ENCODE assay signal across 17 cellular contexts in the genomic region with DNA sequence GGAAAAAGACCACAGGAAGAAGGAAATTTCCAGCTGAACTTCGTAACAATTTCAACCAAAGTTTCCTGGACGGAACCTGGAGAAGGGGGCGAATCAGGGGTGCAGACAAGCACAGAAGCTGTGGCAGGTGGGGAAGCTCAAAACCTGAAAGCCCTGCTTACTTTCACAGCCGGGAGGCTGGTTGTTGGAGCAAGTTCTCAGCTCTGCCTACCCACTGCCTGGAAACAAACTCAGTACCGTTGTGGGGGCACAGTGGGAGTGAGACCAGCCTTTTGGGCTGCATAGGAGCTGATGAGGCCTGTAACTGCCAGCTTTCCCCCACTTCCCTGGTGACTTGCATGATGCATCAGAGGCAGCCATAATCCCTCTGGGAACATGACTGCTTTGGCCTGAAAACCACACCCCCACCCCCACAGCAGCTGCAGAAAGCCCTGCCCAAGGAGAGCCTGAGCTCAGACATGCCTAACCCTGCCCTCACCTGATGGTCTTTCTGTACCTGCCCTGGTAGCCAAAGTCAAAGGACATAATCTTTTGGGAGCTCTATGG.
DNase-seq lines count a peak whose midpoint lies in the region; ATAC-seq and TF ChIP-seq lines count a peak whose summit lies in the region.
"Had no signal": no experiment of that assay in that cellular context is flagged by ENCODE, and none has a peak within 500 bp of the region (broad histone marks: within the 10 kb centered on the region; RNA-seq: fewer than 3 reads in every experiment).

No MANE protein-coding gene starts in this region.

- intact Hi-C loops in mammary epithelial cell (cut with micrococcal nuclease): no loop called here

- H3K23ac ChIP-seq in mesenchymal stem cell (ENCODE audit: low read length in 2 of 2): no peak overlapping the region

- no peak overlapping the region for H4K91ac ChIP-seq in mesenchymal stem cell (ENCODE audit: low read length)

- peak overlapping the region; percentile 62; the same call in 1 of the 2 replicates for H3K27ac ChIP-seq in DND-41 (ENCODE audit: low read length)
- no peak overlapping the region for H3K27ac ChIP-seq in mammary epithelial cell (ENCODE audit: insufficient read depth, low read depth, low read length)
- no peak overlapping the region for H3K27ac ChIP-seq in mesenchymal stem cell (ENCODE audit: low read length, poor library complexity, severe bottlenecking)
- H3K27ac ChIP-seq: psoas muscle had no signal

- DNase-seq in DND-41 (peak; percentile 39), HT1080 (ENCODE audit: low read depth) (peak; percentile 26), mammary epithelial cell (peak; percentile 77), mesenchymal stem cell (peak; percentile 4), NCI-H1092 (lab: John Stamatoyannopoulos, UW) (no peak), NCI-H2196 treated with DMSO at 0.1 percent for 48 hours (lab: John Stamatoyannopoulos, UW; ENCODE audit: unreplicated experiment) (no peak), GM20000 (ENCODE audit: low spot score) (no peak), ecto neural progenitor cell (ENCODE audit: low spot score) (no peak)
- DNase-seq: activated CD4-positive, alpha-beta T cell treated with anti-CD3 and anti-CD28 coated beads, Interleukin-2, amount 10 ng/mL, durations not matched to agents 7 days and 5 days; activated T-cell treated with anti-CD3 and anti-CD28 coated beads for 4 hours; C1 segment of cervical spinal cord; foreskin melanocyte; naive B cell; NCI-H2227 treated with DMSO at 0.1 percent for 48 hours; psoas muscle; SHP77 had no signal

- no peaks in the 10 kb centered on the region for H4K20me1 ChIP-seq in DND-41 (ENCODE audit: insufficient read depth, low read length)
- no peaks in the 10 kb centered on the region for H4K20me1 ChIP-seq in mammary epithelial cell (ENCODE audit: insufficient read depth, low read length)

- peak; percentile 64 for ATAC-seq in DND-41 (ENCODE audit: insufficient read depth, low read depth)
- ATAC-seq: activated naive CD4-positive, alpha-beta T cell treated with anti-CD3 and anti-CD28 coated beads, Interleukin-2, amount 50 U/mL, for 72 hours; psoas muscle had no signal

- H3K4ac ChIP-seq in mesenchymal stem cell (ENCODE audit: low read depth in 1 of 2, low read length in 2 of 2): no peak overlapping the region

- H3K4me3 ChIP-seq in DND-41 (ENCODE audit: low read depth in 1 of 2, low read length in 2 of 2) (no peak overlapping the region), mammary epithelial cell (replicated peaks in 1 of 3; ENCODE audit: insufficient read depth in 1 of 3, low read depth in 2 of 3, low read length in 3 of 3) (no peak overlapping the region), mesenchymal stem cell (ENCODE audit: insufficient read depth in 1 of 2, low read depth in 1 of 2, low read length in 2 of 2) (no peak overlapping the region)
- H3K4me3 ChIP-seq: psoas muscle had no signal

- 100% methylated on average over 3 of the region's 5 CpGs for WGBS in mammary epithelial cell (ENCODE audit: low coverage, missing lambda C conversion rate)
- whole genome bisulfite sequencing in mesenchymal stem cell: 93% methylated on average over 5 of the region's 5 CpGs

- BruUV-seq in mammary epithelial cell (replicated peaks; lab: Mats Ljungman, UMichigan): no TSS peak

- H2BK120ac ChIP-seq in mesenchymal stem cell (ENCODE audit: low read depth, low read length): peak overlapping the region; percentile 49

- H2BK12ac ChIP-seq in mesenchymal stem cell (ENCODE audit: low read length in 2 of 2): no peak overlapping the region

- H3K9me3 ChIP-seq in DND-41 (ENCODE audit: insufficient read depth, low read length, severe bottlenecking): no peaks in the 10 kb centered on the region
- H3K9me3 ChIP-seq in mammary epithelial cell (replicated peaks; ENCODE audit: insufficient read depth, low read length): no peaks in the 10 kb centered on the region
- no peaks in the 10 kb centered on the region for H3K9me3 ChIP-seq in mesenchymal stem cell (ENCODE audit: control insufficient read depth, low read length)
- H3K9me3 ChIP-seq: psoas muscle had no signal

- H3K79me2 ChIP-seq in DND-41 (ENCODE audit: insufficient read depth, low read length) (no peaks in the 10 kb centered on the region), mammary epithelial cell (ENCODE audit: insufficient read depth, low read length) (no peaks in the 10 kb centered on the region)

- no peak overlapping the region for H2BK15ac ChIP-seq in mesenchymal stem cell (ENCODE audit: low read depth, poor library complexity, severe bottlenecking)

- TF ChIP-seq CTCF in DND-41 (IDR thresholded peaks at IDR 0.05; ENCODE audit: borderline replicate concordance, extremely low read depth, low read length, poor library complexity, severe bottlenecking): no peak
- TF ChIP-seq CTCF in mammary epithelial cell (conservative IDR thresholded peaks at IDR 0.05 in 1 of 2, IDR thresholded peaks at IDR 0.05 in 1 of 2; ENCODE audit: extremely low read depth in 1 of 2, insufficient read depth in 1 of 2, low read depth in 1 of 2, low read length in 2 of 2): no peak
- no peak for TF ChIP-seq CTCF in GM20000 (IDR thresholded peaks at IDR 0.05; ENCODE audit: extremely low read depth, missing control alignments)

- dilution Hi-C loops in mammary epithelial cell (cut with HindIII; ENCODE audit: low sequenced_read_pairs): no loop called here

- H3K27me3 ChIP-seq in DND-41 (ENCODE audit: insufficient read depth, low read length, poor library complexity) (no peaks in the 10 kb centered on the region), mammary epithelial cell (ENCODE audit: insufficient read depth, low read length) (no peaks in the 10 kb centered on the region), mesenchymal stem cell (ENCODE audit: control insufficient read depth in 1 of 2, insufficient read depth in 1 of 2, low read length in 2 of 2) (no peaks in the 10 kb centered on the region)

- H4K8ac ChIP-seq in mesenchymal stem cell (ENCODE audit: low read length): peak overlapping the region; percentile 19

- in situ Hi-C loops in mammary epithelial cell (cut with MboI; ENCODE audit: low sequenced_read_pairs in 2 of 2): no loop called here

- no peak overlapping the region for H3K18ac ChIP-seq in mesenchymal stem cell (ENCODE audit: low read depth in 1 of 2, low read length in 2 of 2)

- no peak overlapping the region for H2BK5ac ChIP-seq in mesenchymal stem cell (ENCODE audit: low read depth, low read length, poor library complexity, severe bottlenecking)

- H3K4me1 ChIP-seq in DND-41 (ENCODE audit: insufficient read depth, low read length): peaks cover 12% of the 10 kb centered on the region
- H3K4me1 ChIP-seq in mammary epithelial cell (ENCODE audit: insufficient read depth, low read length): peaks cover 15% of the 10 kb centered on the region
- H3K4me1 ChIP-seq in mesenchymal stem cell (ENCODE audit: control insufficient read depth, insufficient read depth, low read depth, low read length): no peaks in the 10 kb centered on the region
- H3K4me1 ChIP-seq: psoas muscle had no signal

- H3K14ac ChIP-seq in mesenchymal stem cell (ENCODE audit: low read length in 2 of 2): no peak overlapping the region

- CTCF ChIA-PET in mammary epithelial cell (lab: Charles Lee; ENCODE audit: low non-redundant PET): no interaction called here

- H3K36me3 ChIP-seq in DND-41 (ENCODE audit: insufficient read depth, low read length): no peaks in the 10 kb centered on the region
- H3K36me3 ChIP-seq in mammary epithelial cell (ENCODE audit: insufficient read depth, low read length): no peaks in the 10 kb centered on the region
- H3K36me3 ChIP-seq in mesenchymal stem cell (ENCODE audit: control insufficient read depth in 1 of 2, insufficient read depth in 2 of 2, low read depth in 1 of 2, low read length in 2 of 2): no peaks in the 10 kb centered on the region

- H2AK5ac ChIP-seq in mesenchymal stem cell (ENCODE audit: low read length, severe bottlenecking): no peak overlapping the region

- H3K4me2 ChIP-seq in DND-41 (ENCODE audit: insufficient read depth, low read length): no peak overlapping the region
- H3K4me2 ChIP-seq in mammary epithelial cell (ENCODE audit: insufficient read depth, low read depth, low read length): peak overlapping the region; percentile 1
- no peak overlapping the region for H3K4me2 ChIP-seq in mesenchymal stem cell (ENCODE audit: low read length, poor library complexity, severe bottlenecking)

- no peak overlapping the region for H3K9ac ChIP-seq in DND-41 (ENCODE audit: low read depth, low read length)
- H3K9ac ChIP-seq in mammary epithelial cell (ENCODE audit: insufficient read depth, low read length): no peak overlapping the region
- H3K9ac ChIP-seq in mesenchymal stem cell (ENCODE audit: low read length): no peak overlapping the region

- H2AFZ ChIP-seq in DND-41 (ENCODE audit: low read depth, low read length) (peak overlapping the region; percentile 65), mammary epithelial cell (ENCODE audit: low read depth, low read length) (peak overlapping the region; percentile 85), mesenchymal stem cell (ENCODE audit: low read depth, low read length) (no peak overlapping the region)

- no peaks in the 10 kb centered on the region for H3K79me1 ChIP-seq in mesenchymal stem cell (replicated peaks; ENCODE audit: low read length, poor library complexity, severe bottlenecking)

Comparison
In these comparisons a context has a peak if more than half of its experiments do, and no peak if none do; other contexts are left out.
1. DNase-seq: peak in DND-41 (single experiment), HT1080 (single experiment), mammary epithelial cell (single experiment) and mesenchymal stem cell (single experiment); none in NCI-H1092 (single experiment), NCI-H2196 treated with DMSO at 0.1 percent for 48 hours (single experiment), GM20000 (single experiment) and ecto neural progenitor cell (single experiment).